In genomic region chr9:127557466-127557869, GRCh38 we compare ENCODE assay signal across 8 cellular contexts. TPM values are rescaled to one million over a fixed set of nuclear protein-coding genes. Genes with fewer than 3 reads are reported as not detected.
A peak's percentile ranks its signal among the peaks of the same experiment; 100 is the strongest.
DNase-seq lines count a peak whose midpoint lies in the region; TF ChIP-seq lines count a peak whose summit lies in the region.

No MANE protein-coding gene starts in this region.

- peaks cover 95% of the 10 kb centered on the region for H3K79me2 ChIP-seq in mammary epithelial cell (ENCODE audit: insufficient read depth, low read length)

- H3K9ac ChIP-seq in mammary epithelial cell (ENCODE audit: insufficient read depth, low read length) (no peak overlapping the region), adipocyte (ENCODE audit: low read length) (peak overlapping the region; percentile 85)

- H3K36me3 ChIP-seq in mammary epithelial cell (ENCODE audit: insufficient read depth, low read length): peaks cover 17% of the 10 kb centered on the region
- peaks cover 21% of the 10 kb centered on the region for H3K36me3 ChIP-seq in adipocyte (ENCODE audit: control insufficient read depth, insufficient read depth, low read length, severe bottlenecking)

- H3K27ac ChIP-seq in mammary epithelial cell (ENCODE audit: insufficient read depth, low read depth, low read length): no peak overlapping the region
- peak overlapping the region; percentile 48 for H3K27ac ChIP-seq in layer of hippocampus (ENCODE audit: low read depth, low read length)

- H3K4me2 ChIP-seq in mammary epithelial cell (ENCODE audit: insufficient read depth, low read depth, low read length): no peak overlapping the region

- peak; percentile 56 for DNase-seq in MCF 10A (ENCODE audit: unreplicated experiment)
- DNase-seq in mammary epithelial cell: no peak
- peak; percentile 83 for DNase-seq in adipocyte (ENCODE audit: low read depth)
- DNase-seq in ureter (ENCODE audit: low spot score): peak; percentile 57
- DNase-seq in dedifferentiated amniotic fluid mesenchymal stem cell (ENCODE audit: extremely low spot score): no peak
- DNase-seq in NCI-H526 treated with DMSO at 0.1 percent for 48 hours (lab: John Stamatoyannopoulos, UW): no peak
- DNase-seq in midbrain (lab: John Stamatoyannopoulos, UW): no peak

- no peak overlapping the region for H2AFZ ChIP-seq in mammary epithelial cell (ENCODE audit: low read depth, low read length)

- peaks cover 57% of the 10 kb centered on the region for H3K36me3 Mint-ChIP-seq in MCF 10A (ENCODE audit: insufficient read depth, unreplicated experiment)

- CTCF ChIA-PET in MCF 10A (lab: Yijun Ruan, JAX): interaction anchor here (1.3 to 1.7 kb wide), 3 partner anchors 10 to 55 kb away, joined by 3 to 8 read pairs (median 4); no protein-coding TSS in a partner anchor
- CTCF ChIA-PET in mammary epithelial cell (lab: Charles Lee; ENCODE audit: low non-redundant PET): no interaction called here

- peak overlapping the region; percentile 83 for H3K27ac Mint-ChIP-seq in MCF 10A (ENCODE audit: low read depth, unreplicated experiment)

- H4K20me1 ChIP-seq in mammary epithelial cell (ENCODE audit: insufficient read depth, low read length): no peaks in the 10 kb centered on the region

- intact Hi-C loops in MCF 10A (cut with micrococcal nuclease) (loop anchor here (2.0 kb wide), 1 partner anchor 35 kb away; no protein-coding TSS in a partner anchor), mammary epithelial cell (cut with micrococcal nuclease) (no loop called here)

- H3K9me3 ChIP-seq in mammary epithelial cell (replicated peaks; ENCODE audit: insufficient read depth, low read length) (no peaks in the 10 kb centered on the region), adipocyte (ENCODE audit: control insufficient read depth, low read length) (no peaks in the 10 kb centered on the region)

- no peak for TF ChIP-seq CTCF in MCF 10A (IDR thresholded peaks at IDR 0.05; ENCODE audit: unreplicated experiment)
- TF ChIP-seq CTCF in mammary epithelial cell (conservative IDR thresholded peaks at IDR 0.05 in 1 of 2, IDR thresholded peaks at IDR 0.05 in 1 of 2; ENCODE audit: extremely low read depth in 1 of 2, insufficient read depth in 1 of 2, low read depth in 1 of 2, low read length in 2 of 2): no peak

- in situ Hi-C loops in mammary epithelial cell (cut with MboI; ENCODE audit: low sequenced_read_pairs in 2 of 2): no loop called here

- H3K4me1 Mint-ChIP-seq in MCF 10A (ENCODE audit: insufficient read depth, unreplicated experiment): peaks cover 53% of the 10 kb centered on the region

- POLR2A ChIA-PET in MCF 10A (lab: Yijun Ruan, JAX): interaction anchor here (2.5 to 5.2 kb wide), 2 partner anchors 8 to 22 kb away, joined by 24 read pairs; no protein-coding TSS in a partner anchor

- H3K4me3 Mint-ChIP-seq in MCF 10A (ENCODE audit: unreplicated experiment): no peak overlapping the region

- H3K27me3 Mint-ChIP-seq in MCF 10A (ENCODE audit: insufficient read depth, unreplicated experiment): no peaks in the 10 kb centered on the region

- no peak overlapping the region for H3K4me3 ChIP-seq in mammary epithelial cell (replicated peaks in 1 of 3; ENCODE audit: insufficient read depth in 1 of 3, low read depth in 2 of 3, low read length in 3 of 3)
- peak overlapping the region; percentile 53 for H3K4me3 ChIP-seq in adipocyte (ENCODE audit: low read length)

- dilution Hi-C loops in mammary epithelial cell (cut with HindIII; ENCODE audit: low sequenced_read_pairs): no loop called here

- peaks cover 79% of the 10 kb centered on the region for H3K4me1 ChIP-seq in mammary epithelial cell (ENCODE audit: insufficient read depth, low read length)
- H3K4me1 ChIP-seq in adipocyte (ENCODE audit: control insufficient read depth, insufficient read depth, low read length): peaks cover 65% of the 10 kb centered on the region

- H3K9me3 Mint-ChIP-seq in MCF 10A (ENCODE audit: unreplicated experiment): no peaks in the 10 kb centered on the region

- H3K27me3 ChIP-seq in mammary epithelial cell (ENCODE audit: insufficient read depth, low read length) (no peaks in the 10 kb centered on the region), adipocyte (replicated peaks; ENCODE audit: control insufficient read depth, insufficient read depth, low read length) (no peaks in the 10 kb centered on the region), layer of hippocampus (ENCODE audit: control insufficient read depth, insufficient read depth, low read length) (no peaks in the 10 kb centered on the region)

- WGBS in mammary epithelial cell (ENCODE audit: low coverage, missing lambda C conversion rate): 0% methylated on average over 1 of the region's 5 CpGs

- no TSS peak for BruUV-seq in MCF 10A (replicated peaks; lab: Mats Ljungman, UMichigan)
- BruUV-seq in mammary epithelial cell (replicated peaks; lab: Mats Ljungman, UMichigan): no TSS peak

RNA-seq across cellular contexts. Expression of gene STXBP1, which starts 54.6 kb away (rescaled TPM):
- total RNA-seq in MCF 10A (2022) (20.0 and 36.6 TPM in 2 replicates), mammary epithelial cell (10 to 100 TPM; 32.5 to 72.5 TPM), ureter (29.8 TPM)
- polyA plus RNA-seq in mammary epithelial cell: 31.6 TPM
- 107 TPM for polyA minus RNA-seq in mammary epithelial cell

Comparison
In these comparisons a context has a peak if more than half of its experiments do, and no peak if none do; other contexts are left out.
1. DNase-seq: peak in MCF 10A (single experiment), adipocyte (single experiment) and ureter (single experiment); none in mammary epithelial cell (single experiment), dedifferentiated amniotic fluid mesenchymal stem cell (single experiment), NCI-H526 treated with DMSO at 0.1 percent for 48 hours (single experiment) and midbrain (single experiment).